25 cellular contexts compared by ENCODE assay signal in genomic region chr6:88403486-88403885, GRCh38.
"Had no signal": no experiment of that assay in that cellular context is flagged by ENCODE, and none has a peak within 500 bp of the region (broad histone marks: within the 10 kb centered on the region; RNA-seq: fewer than 3 reads in every experiment).

No MANE protein-coding gene starts in this region.

- H3K4me3 Mint-ChIP-seq: activated CD8-positive, alpha-beta T cell treated with anti-CD3 and anti-CD28 coated beads for 36 hours; activated T-cell treated with anti-CD3 and anti-CD28 coated beads, Interleukin-2, amount 50 U/mL, for 4 hours; activated T-helper 17 cell treated with anti-CD3 and anti-CD28 coated beads, Interleukin-2, amount 50 U/mL, for 72 hours; dendritic cell treated with granulocyte-macrophage colony-stimulating factor and Interleukin-4, amounts not matched to agents 40 ng/mL and 50 ng/mL, for 4 days; endodermal cell; nephron; stimulated activated memory B cell treated with anti-CD40 and anti-IgM and Interleukin-4, amounts not matched to agents 10 μg/mL and 1 μg/mL and 100 μg/mL, for 72 hours; stimulated activated naive CD8-positive, alpha-beta T cell treated with anti-CD3 and anti-CD28 coated beads, Interleukin-15, amount 100 ng/mL, for 72 hours; T-helper 2 cell treated with Interferon-gamma antibody and Interleukin-4, amounts not matched to agents 5 μg/mL and 100 μg/mL, for 36 hours; type B pancreatic cell had no signal

- H3K27me3 Mint-ChIP-seq: dendritic cell treated with granulocyte-macrophage colony-stimulating factor and Interleukin-4, amounts not matched to agents 40 ng/mL and 50 ng/mL, for 4 days; stimulated activated naive CD8-positive, alpha-beta T cell treated with anti-CD3 and anti-CD28 coated beads, Interleukin-15, amount 100 ng/mL, for 72 hours; type B pancreatic cell had no signal

- H3K27ac Mint-ChIP-seq: activated CD8-positive, alpha-beta T cell treated with anti-CD3 and anti-CD28 coated beads for 36 hours; activated T-helper 17 cell treated with anti-CD3 and anti-CD28 coated beads, Interleukin-2, amount 50 U/mL, for 72 hours; dendritic cell treated with granulocyte-macrophage colony-stimulating factor and Interleukin-4, amounts not matched to agents 40 ng/mL and 50 ng/mL, for 4 days; endodermal cell; nephron; stimulated activated memory B cell treated with anti-CD40 and anti-IgM and Interleukin-4, amounts not matched to agents 10 μg/mL and 1 μg/mL and 100 μg/mL, for 72 hours; stimulated activated naive CD8-positive, alpha-beta T cell treated with anti-CD3 and anti-CD28 coated beads, Interleukin-15, amount 100 ng/mL, for 72 hours; T-helper 2 cell treated with Interferon-gamma antibody and Interleukin-4, amounts not matched to agents 5 μg/mL and 100 μg/mL, for 36 hours; type B pancreatic cell had no signal

- ATAC-seq: activated CD8-positive, alpha-beta T cell treated with anti-CD3 and anti-CD28 coated beads for 36 hours; activated T-cell treated with anti-CD3 and anti-CD28 coated beads, Interleukin-2, amount 50 U/mL, for 4 hours; activated T-helper 17 cell treated with anti-CD3 and anti-CD28 coated beads, Interleukin-2, amount 50 U/mL, for 72 hours; esophagus mucosa; foreskin keratinocyte; pancreas; sciatic nerve; stimulated activated memory B cell treated with anti-CD40 and anti-IgM and Interleukin-4, amounts not matched to agents 10 μg/mL and 1 μg/mL and 100 μg/mL, for 72 hours; stimulated activated naive CD8-positive, alpha-beta T cell treated with anti-CD3 and anti-CD28 coated beads, Interleukin-15, amount 100 ng/mL, for 72 hours had no signal

- DNase-seq: activated CD4-positive, alpha-beta T cell treated with anti-CD3 and anti-CD28 coated beads for 1 hour; activated CD4-positive, alpha-beta T cell treated with anti-CD3 and anti-CD28 coated beads, Interleukin-2, amount 50 U/mL, for 1 hour; activated CD8-positive, alpha-beta T cell treated with anti-CD3 and anti-CD28 coated beads for 36 hours; activated gamma-delta T cell treated with Interleukin-2 at 50 U/mL for 16 hours; activated naive CD4-positive, alpha-beta T cell treated with anti-CD3 and anti-CD28 coated beads, Interleukin-2, amount 50 U/mL, for 16 hours; activated T-cell treated with anti-CD3 and anti-CD28 coated beads, Interleukin-2, amount 50 U/mL, for 4 hours; endodermal cell; foreskin keratinocyte; islet precursor cell; mammary epithelial cell; pancreas; retina; small intestine; stimulated activated CD4-positive, alpha-beta T cell treated with anti-CD3 and anti-CD28 coated beads, Interleukin-4, amount 100 ng/mL, for 24 hours; stimulated activated naive CD8-positive, alpha-beta T cell treated with anti-CD3 and anti-CD28 coated beads, Interleukin-15, amount 100 ng/mL, for 72 hours; T-helper 1 cell; uterus had no signal

- H3K9me3 Mint-ChIP-seq: activated CD8-positive, alpha-beta T cell treated with anti-CD3 and anti-CD28 coated beads for 36 hours; activated T-cell treated with anti-CD3 and anti-CD28 coated beads, Interleukin-2, amount 50 U/mL, for 4 hours; activated T-helper 17 cell treated with anti-CD3 and anti-CD28 coated beads, Interleukin-2, amount 50 U/mL, for 72 hours; dendritic cell treated with granulocyte-macrophage colony-stimulating factor and Interleukin-4, amounts not matched to agents 40 ng/mL and 50 ng/mL, for 4 days; endodermal cell; stimulated activated naive CD8-positive, alpha-beta T cell treated with anti-CD3 and anti-CD28 coated beads, Interleukin-15, amount 100 ng/mL, for 72 hours; T-helper 2 cell treated with Interferon-gamma antibody and Interleukin-4, amounts not matched to agents 5 μg/mL and 100 μg/mL, for 36 hours; type B pancreatic cell had no signal

- H3K36me3 Mint-ChIP-seq: stimulated activated memory B cell treated with anti-CD40 and anti-IgM and Interleukin-4, amounts not matched to agents 10 μg/mL and 1 μg/mL and 100 μg/mL, for 72 hours; type B pancreatic cell had no signal

- H3K4me1 Mint-ChIP-seq: activated T-helper 17 cell treated with anti-CD3 and anti-CD28 coated beads, Interleukin-2, amount 50 U/mL, for 72 hours; nephron; stimulated activated memory B cell treated with anti-CD40 and anti-IgM and Interleukin-4, amounts not matched to agents 10 μg/mL and 1 μg/mL and 100 μg/mL, for 72 hours; stimulated activated naive CD8-positive, alpha-beta T cell treated with anti-CD3 and anti-CD28 coated beads, Interleukin-15, amount 100 ng/mL, for 72 hours had no signal
